ENCODE assay signal across 14 cellular contexts in the genomic region with DNA sequence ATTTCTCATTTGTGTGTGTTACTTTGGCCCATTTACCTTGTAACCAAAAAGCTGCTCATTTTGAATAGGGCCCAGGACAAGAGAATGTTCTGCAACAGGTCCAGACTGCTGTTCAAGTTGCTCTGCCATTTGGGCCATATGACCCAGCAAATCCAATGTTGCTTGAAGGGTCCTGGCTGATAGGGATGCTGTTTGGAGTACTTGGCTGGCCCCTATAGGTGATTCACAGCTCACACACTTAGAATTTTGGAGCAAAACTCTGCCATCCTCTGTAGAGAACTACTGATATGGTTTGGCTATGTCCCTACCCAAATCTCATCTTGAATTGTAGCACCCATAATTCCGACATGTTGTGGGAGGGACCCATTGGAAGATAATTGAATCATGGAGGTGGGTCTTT.
DNase-seq lines count a peak whose midpoint lies in the region; ATAC-seq and TF ChIP-seq lines count a peak whose summit lies in the region.
"Had no signal": no experiment of that assay in that cellular context is flagged by ENCODE, and none has a peak within 500 bp of the region (broad histone marks: within the 10 kb centered on the region; RNA-seq: fewer than 3 reads in every experiment).

No MANE protein-coding gene starts in this region.

- no peaks in the 10 kb centered on the region for H3K36me3 ChIP-seq in DND-41 (ENCODE audit: insufficient read depth, low read length)

- no peak overlapping the region for H3K4me3 ChIP-seq in DND-41 (ENCODE audit: low read depth in 1 of 2, low read length in 2 of 2)
- no peak overlapping the region for H3K4me3 ChIP-seq in choroid plexus epithelial cell (ENCODE audit: low read depth, low read length)
- H3K4me3 ChIP-seq in fibroblast of the aortic adventitia (ENCODE audit: low read depth, low read length): no peak overlapping the region

- no peaks in the 10 kb centered on the region for H3K79me2 ChIP-seq in DND-41 (ENCODE audit: insufficient read depth, low read length)

- H3K4me1 ChIP-seq in DND-41 (ENCODE audit: insufficient read depth, low read length): no peaks in the 10 kb centered on the region

- H3K4me2 ChIP-seq in DND-41 (ENCODE audit: insufficient read depth, low read length): no peak overlapping the region

- ATAC-seq in DND-41 (ENCODE audit: insufficient read depth, low read depth) (no peak), HG03457 (IDR thresholded peaks at IDR 0.05; ENCODE audit: unreplicated experiment) (no peak)
- ATAC-seq: Panc1 had no signal

- DNase-seq in DND-41: no peak
- DNase-seq in LHCN-M2 (ENCODE audit: low read depth): peak; percentile 3
- DNase-seq in choroid plexus epithelial cell (ENCODE audit: low read depth): peak; percentile 17
- DNase-seq in fibroblast of the aortic adventitia (ENCODE audit: low read depth): peak; percentile 3
- DNase-seq in stimulated activated CD4-positive, alpha-beta T cell treated with anti-CD3 and anti-CD28 coated beads, Interleukin-12 subunit alpha, Interleukin-12 subunit beta, amount 100 ng/mL, for 4 hours: no peak
- DNase-seq in NCI-H510A treated with DMSO at 0.1 percent for 48 hours (lab: John Stamatoyannopoulos, UW): no peak
- DNase-seq: CD8-positive, alpha-beta memory T cell; EL; NCI-H1417 treated with DMSO at 0.1 percent for 48 hours; NCI-H2081 treated with DMSO at 0.1 percent for 48 hours; NCI-H226; Right ventricle myocardium superior had no signal

- peak; percentile 18 for TF ChIP-seq CTCF in DND-41 (IDR thresholded peaks at IDR 0.05; ENCODE audit: borderline replicate concordance, extremely low read depth, low read length, poor library complexity, severe bottlenecking)
- TF ChIP-seq CTCF in choroid plexus epithelial cell (conservative IDR thresholded peaks at IDR 0.05; ENCODE audit: low read depth, low read length): peak; percentile 36
- no peak for TF ChIP-seq CTCF in fibroblast of the aortic adventitia (IDR thresholded peaks at IDR 0.05; ENCODE audit: insufficient read depth, low read length)

- H3K9ac ChIP-seq in DND-41 (ENCODE audit: low read depth, low read length): no peak overlapping the region

- H2AFZ ChIP-seq in DND-41 (ENCODE audit: low read depth, low read length): no peak overlapping the region

- H3K27ac ChIP-seq in DND-41 (ENCODE audit: low read length): no peak overlapping the region

- peaks cover 4% of the 10 kb centered on the region for H3K27me3 ChIP-seq in DND-41 (ENCODE audit: insufficient read depth, low read length, poor library complexity)

- no peaks in the 10 kb centered on the region for H4K20me1 ChIP-seq in DND-41 (ENCODE audit: insufficient read depth, low read length)

- peaks cover 4% of the 10 kb centered on the region for H3K9me3 ChIP-seq in DND-41 (ENCODE audit: insufficient read depth, low read length, severe bottlenecking)

Comparison
In these comparisons a context has a peak if more than half of its experiments do, and no peak if none do; other contexts are left out.
1. DNase-seq: peak in LHCN-M2 (single experiment), choroid plexus epithelial cell (single experiment) and fibroblast of the aortic adventitia (single experiment); none in DND-41 (single experiment), stimulated activated CD4-positive, alpha-beta T cell treated with anti-CD3 and anti-CD28 coated beads, Interleukin-12 subunit alpha, Interleukin-12 subunit beta, amount 100 ng/mL, for 4 hours (single experiment) and NCI-H510A treated with DMSO at 0.1 percent for 48 hours (single experiment).